Comparison of ENCODE assay signal across 28 cellular contexts in the genomic region with DNA sequence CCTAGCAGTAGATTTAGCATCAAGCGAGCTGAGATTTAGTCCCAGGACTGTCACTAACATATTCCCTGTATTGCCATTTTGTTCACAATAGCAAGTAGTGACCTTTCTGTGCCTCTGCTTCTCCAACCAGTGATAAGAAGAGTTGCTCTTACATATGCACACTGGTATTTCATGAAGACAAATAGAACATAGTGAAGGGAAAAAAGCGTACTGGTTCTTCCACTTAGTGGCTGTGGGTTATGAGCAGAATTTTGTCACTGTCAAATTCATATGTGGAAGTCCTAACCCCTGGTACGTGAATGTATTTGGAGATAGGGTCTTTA. TPM values are rescaled to one million over a fixed set of nuclear protein-coding genes. Genes with fewer than 3 reads are reported as not detected.
A peak's percentile ranks its signal among the peaks of the same experiment; 100 is the strongest.
DNase-seq lines count a peak whose midpoint lies in the region; ATAC-seq, FAIRE-seq and TF ChIP-seq lines count a peak whose summit lies in the region.
"Had no signal": no experiment of that assay in that cellular context is flagged by ENCODE, and none has a peak within 500 bp of the region (broad histone marks: within the 10 kb centered on the region; RNA-seq: fewer than 3 reads in every experiment).

No MANE protein-coding gene starts in this region.

- intact Hi-C loops in left lung (cut with DNase I) (no loop called here), sciatic nerve (cut with DNase I) (no loop called here), stomach (cut with DNase I; ENCODE audit: low total_unique reads) (no loop called here)

- H3K36me3 ChIP-seq in left lung (no peaks in the 10 kb centered on the region), stomach (no peaks in the 10 kb centered on the region)
- H3K36me3 ChIP-seq: colonic mucosa, esophagus squamous epithelium, gastrocnemius medialis, SJCRH30, tibial nerve had no signal

- TF ChIP-seq POLR2A in GM12891 (IDR thresholded peaks at IDR 0.05; ENCODE audit: low read depth, low read length), result no peak
- no peak for TF ChIP-seq POLR2A in stomach (IDR thresholded peaks at IDR 0.05)

- H3K4me1 Mint-ChIP-seq in brain, result peaks cover 31% of the 10 kb centered on the region
- H3K4me1 Mint-ChIP-seq: activated CD4-positive, alpha-beta T cell treated with anti-CD3 and anti-CD28 coated beads for 36 hours; memory B cell; natural killer cell had no signal

- peak; percentile 16 for FAIRE-seq in GM12891 (lab: Jason Lieb, UNC)
- FAIRE-seq in urothelium cell line (lab: Jason Lieb, UNC), result no peak
- FAIRE-seq: K562 had no signal

- H3K4me3 Mint-ChIP-seq in brain, result peak overlapping the region in 1 of 5 experiments; percentile 6
- H3K4me3 Mint-ChIP-seq: activated CD4-positive, alpha-beta T cell treated with anti-CD3 and anti-CD28 coated beads for 36 hours; activated T-cell treated with anti-CD3 and anti-CD28 coated beads, Interleukin-2, amount 50 U/mL, for 24 hours; memory B cell; natural killer cell; T-helper 1 cell treated with Interleukin-12 subunit alpha and Interleukin-12 subunit beta and Interleukin-4 antibody, amounts not matched to agents 30 μg/mL and 1 μg/mL, for 36 hours had no signal

- TF ChIP-seq CTCF in brain (conservative IDR thresholded peaks at IDR 0.05), result no peak
- TF ChIP-seq CTCF in left lung (IDR thresholded peaks at IDR 0.05), result no peak
- no peak for TF ChIP-seq CTCF in stomach (IDR thresholded peaks at IDR 0.05)

- DNase-seq in GM12891 (ENCODE audit: insufficient read length, low spot score), result no peak
- no peak for DNase-seq in left lung
- DNase-seq in sciatic nerve (ENCODE audit: low spot score), result no peak
- DNase-seq in urothelium cell line (ENCODE audit: low spot score), result no peak
- DNase-seq in stomach, result no peak
- DNase-seq: activated CD4-positive, alpha-beta T cell treated with anti-CD3 and anti-CD28 coated beads for 36 hours; activated CD8-positive, alpha-beta memory T cell treated with anti-CD3 and anti-CD28 coated beads for 24 hours; activated naive CD4-positive, alpha-beta T cell treated with Interleukin-2 at 50 U/mL for 16 hours; activated T-cell treated with anti-CD3 and anti-CD28 coated beads, Interleukin-2, amount 50 U/mL, for 24 hours; C1 segment of cervical spinal cord; colonic mucosa; esophagus squamous epithelium; gastrocnemius medialis; MM.1S; natural killer cell; NCI-H1436; NCI-H510A treated with DMSO at 0.1 percent for 48 hours; NK-92 treated with Interleukin-12 subunit alpha and Interleukin-12 subunit beta, amount 100 ng/mL, for 24 hours; stimulated activated CD4-positive, alpha-beta T cell treated with anti-CD3 and anti-CD28 coated beads, Interleukin-1b, Interleukin-23, amount 100 ng/mL, for 48 hours had no signal

- H3K4me1 ChIP-seq in left lung (no peaks in the 10 kb centered on the region), stomach (peaks cover 0 to 11% (median 6%) of the 10 kb centered on the region in 4 donors)
- H3K4me1 ChIP-seq: colonic mucosa had no signal

- peak overlapping the region in 4 of 5 experiments; percentile 3 to 70 (median 66) for H3K27ac Mint-ChIP-seq in brain
- H3K27ac Mint-ChIP-seq: activated CD4-positive, alpha-beta T cell treated with anti-CD3 and anti-CD28 coated beads for 36 hours; activated T-cell treated with anti-CD3 and anti-CD28 coated beads, Interleukin-2, amount 50 U/mL, for 24 hours; memory B cell; natural killer cell; T-helper 1 cell treated with Interleukin-12 subunit alpha and Interleukin-12 subunit beta and Interleukin-4 antibody, amounts not matched to agents 30 μg/mL and 1 μg/mL, for 36 hours had no signal

- H3K27me3 Mint-ChIP-seq in brain, result no peaks in the 10 kb centered on the region

- H3K9me3 ChIP-seq in left lung (no peaks in the 10 kb centered on the region), stomach (peaks cover 0 to under 1% (median 0%) of the 10 kb centered on the region in 4 donors)
- H3K9me3 ChIP-seq: colonic mucosa, esophagus squamous epithelium, gastrocnemius medialis, SJCRH30, tibial nerve had no signal

- no peaks in the 10 kb centered on the region for H3K9me3 Mint-ChIP-seq in brain
- H3K9me3 Mint-ChIP-seq: natural killer cell had no signal

- ATAC-seq in left lung (peak; percentile 30), sciatic nerve (peak; percentile 17), HG03196 (IDR thresholded peaks at IDR 0.05; ENCODE audit: unreplicated experiment) (no peak), GM18519 (IDR thresholded peaks at IDR 0.05; ENCODE audit: low FRiP score, unreplicated experiment) (no peak)
- ATAC-seq: activated CD4-positive, alpha-beta T cell treated with anti-CD3 and anti-CD28 coated beads for 36 hours; K562; natural killer cell; Panc1 had no signal

- 35 to 75% (median 43%) methylated on average over 3 of the region's 3 CpGs for WGBS in stomach, 5 donors

- H3K27ac ChIP-seq in left lung (no peak overlapping the region), stomach (peak overlapping the region in 2 of 5 donors; percentile 25 to 35)
- H3K27ac ChIP-seq: colonic mucosa, esophagus squamous epithelium, gastrocnemius medialis, SJCRH30, tibial nerve had no signal

- H3K4me3 ChIP-seq in left lung, result no peak overlapping the region
- H3K4me3 ChIP-seq in stomach, result no peak overlapping the region
- H3K4me3 ChIP-seq: colonic mucosa, esophagus squamous epithelium, gastrocnemius medialis, K562, SJCRH30, tibial nerve had no signal

- H3K27me3 ChIP-seq in left lung (no peaks in the 10 kb centered on the region), stomach (no peaks in the 10 kb centered on the region)
- H3K27me3 ChIP-seq: colonic mucosa, esophagus squamous epithelium, gastrocnemius medialis, SJCRH30, tibial nerve had no signal

- no peak for TF ChIP-seq EP300 in stomach (IDR thresholded peaks at IDR 0.05)

- no peaks in the 10 kb centered on the region for H3K36me3 Mint-ChIP-seq in brain
- H3K36me3 Mint-ChIP-seq: memory B cell, natural killer cell had no signal

TF ChIP-seq in GM12891, 5 proteins besides CTCF, POLR2A, EP300 and RAD21:
- TF ChIP-seq POLR2AphosphoS5 (IDR thresholded peaks at IDR 0.05; ENCODE audit: low read depth, low read length) (no peak), SPI1 (IDR thresholded peaks at IDR 0.05; ENCODE audit: low read depth, low read length) (no peak), TAF1 (IDR thresholded peaks at IDR 0.05; ENCODE audit: low read depth, low read length) (no peak), POU2F2 (IDR thresholded peaks at IDR 0.05; ENCODE audit: low read depth, low read length) (no peak), PAX5 (IDR thresholded peaks at IDR 0.05; ENCODE audit: insufficient read depth, low read length, severe bottlenecking) (no peak)

RNA-seq across cellular contexts. Expression of a gene that starts 12.3 kb away (rescaled TPM):
- 12.5 TPM for polyA plus RNA-seq in GM12891 (2012; ENCODE audit: low read depth, missing spikeins)
- polyA plus RNA-seq in brain (ENCODE audit: insufficient read depth, low read depth, low replicate concordance) (7.9 TPM), stomach (10 to 100 TPM in 2 of 3 donors, 1 to 10 TPM in 1; 6.6 to 18.2 (median 15.1) TPM)
- total RNA-seq in left lung (10 to 100 TPM; 96.1 to 97.3 TPM), sciatic nerve (146 TPM), stomach (100 to 1,000 TPM in 3 of 5 donors, 10 to 100 TPM in 2; 36.8 to 254 (median 108) TPM)

Comparison
In these comparisons a context has a peak if more than half of its experiments do, and no peak if none do; other contexts are left out.
1. ATAC-seq: peak in left lung (single experiment) and sciatic nerve (single experiment); none in HG03196 (single experiment) and GM18519 (single experiment).